28 cellular contexts compared by ENCODE assay signal in genomic region chr1:31570228-31570627, GRCh38. TPM values are rescaled to one million over a fixed set of nuclear protein-coding genes. Genes with fewer than 3 reads are reported as not detected.
A peak's percentile ranks its signal among the peaks of the same experiment; 100 is the strongest.
DNase-seq lines count a peak whose midpoint lies in the region; ATAC-seq, FAIRE-seq and TF ChIP-seq lines count a peak whose summit lies in the region.
"Had no signal": no experiment of that assay in that cellular context is flagged by ENCODE, and none has a peak within 500 bp of the region (broad histone marks: within the 10 kb centered on the region; RNA-seq: fewer than 3 reads in every experiment).

No MANE protein-coding gene starts in this region.

- H3K27me3 ChIP-seq in H7 (ENCODE audit: control insufficient read depth, insufficient read depth, low read length) (no peaks in the 10 kb centered on the region; the same call in 1 of the 2 replicates), H1 (replicated peaks in 1 of 4; ENCODE audit: control insufficient read depth in 3 of 4, extremely low read depth in 1 of 4, insufficient read depth in 3 of 4, low read length in 3 of 4) (no peaks in the 10 kb centered on the region; a peak in 1 of 7 replicates)
- H3K27me3 ChIP-seq: breast epithelium, sigmoid colon had no signal

- H3K79me2 ChIP-seq in H1 (ENCODE audit: control insufficient read depth in 1 of 2, insufficient read depth in 2 of 2, low read length in 2 of 2) = no peaks in the 10 kb centered on the region

- H2BK5ac ChIP-seq in H1 (ENCODE audit: low read depth, low read length) = no peak overlapping the region

- no peak overlapping the region for H2AK5ac ChIP-seq in H1 (ENCODE audit: low read depth, low read length)

- H4K8ac ChIP-seq in H1 (ENCODE audit: extremely low read depth, insufficient read depth, low read length) = no peak overlapping the region

- H3K4me3 ChIP-seq in H7 (ENCODE audit: insufficient read depth, low read depth, low read length) (no peak overlapping the region), H1 (ENCODE audit: extremely low read depth in 1 of 4, insufficient read depth in 2 of 4, low read depth in 3 of 4, low read length in 4 of 4) (no peak overlapping the region)
- H3K4me3 ChIP-seq: breast epithelium, sigmoid colon, SK-N-MC had no signal

- no peak overlapping the region for H3K4me3 Mint-ChIP-seq in activated CD4-positive, alpha-beta T cell treated with anti-CD3 and anti-CD28 coated beads, Interleukin-2, amount 10 ng/mL, durations not matched to agents 7 days and 5 days
- no peak overlapping the region for H3K4me3 Mint-ChIP-seq in immature natural killer cell
- H3K4me3 Mint-ChIP-seq: activated CD4-positive, alpha-beta T cell treated with anti-CD3 and anti-CD28 coated beads for 36 hours; activated naive CD4-positive, alpha-beta T cell treated with anti-CD3 and anti-CD28 coated beads, Interleukin-2, amount 50 U/mL, for 24 hours; CD8-positive, alpha-beta memory T cell; T-helper 1 cell treated with Interleukin-12 subunit alpha and Interleukin-12 subunit beta and Interleukin-4 antibody, amounts not matched to agents 30 μg/mL and 1 μg/mL, for 36 hours had no signal

- H2BK15ac ChIP-seq in H1 (ENCODE audit: low read length) = no peak overlapping the region

- intact Hi-C loops in sciatic nerve (cut with DNase I) = no loop called here

- H3K23me2 ChIP-seq in H1 (ENCODE audit: low read depth, low read length) = no peaks in the 10 kb centered on the region

- no peak for TF ChIP-seq CTCF in H1 (IDR thresholded peaks at IDR 0.05; ENCODE audit: control extremely low read depth in 1 of 3, insufficient read depth in 1 of 3, low read depth in 1 of 3, low read length in 3 of 3)

- 84% methylated on average over 11 of the region's 11 CpGs; no CpG with 5 or more reads in 1 of the 2 experiments for WGBS in H1 (ENCODE audit: extremely low coverage in 1 of 2, insufficient coverage in 1 of 2, insufficient read length in 1 of 2, insufficient replicate concordance in 2 of 2, low coverage in 1 of 2, low lambda C conversion rate in 2 of 2, missing lambda C conversion rate in 1 of 2), 2 experiments

- no peak for TF ChIP-seq RAD21 in H1 (IDR thresholded peaks at IDR 0.05 in 1 of 2, conservative IDR thresholded peaks at IDR 0.05 in 1 of 2; ENCODE audit: low read depth in 2 of 2, low read length in 2 of 2)

- H3K4me1 Mint-ChIP-seq in activated CD4-positive, alpha-beta T cell treated with anti-CD3 and anti-CD28 coated beads, Interleukin-2, amount 10 ng/mL, durations not matched to agents 7 days and 5 days = no peaks in the 10 kb centered on the region
- no peaks in the 10 kb centered on the region for H3K4me1 Mint-ChIP-seq in immature natural killer cell
- H3K4me1 Mint-ChIP-seq: activated CD4-positive, alpha-beta T cell treated with anti-CD3 and anti-CD28 coated beads for 36 hours; activated naive CD4-positive, alpha-beta T cell treated with anti-CD3 and anti-CD28 coated beads, Interleukin-2, amount 50 U/mL, for 24 hours; CD8-positive, alpha-beta memory T cell had no signal

- POLR2A ChIA-PET in activated CD4-positive, alpha-beta T cell treated with anti-CD3 and anti-CD28 coated beads, Interleukin-2, amount 10 ng/mL, durations not matched to agents 7 days and 5 days (lab: Charles Lee) = no interaction called here
- POLR2A ChIA-PET in H1 (lab: Charles Lee; ENCODE audit: partially characterized antibody) = no interaction called here

- no peaks in the 10 kb centered on the region for H4K20me1 ChIP-seq in H1 (replicated peaks in 1 of 2; ENCODE audit: control insufficient read depth in 1 of 2, insufficient read depth in 2 of 2, low read length in 2 of 2)

- no peak overlapping the region for H3K27ac ChIP-seq in H1 (ENCODE audit: low read depth, low read length)
- H3K27ac ChIP-seq: breast epithelium, sigmoid colon, SK-N-MC had no signal

- no peak overlapping the region for H2BK120ac ChIP-seq in H1 (replicated peaks; ENCODE audit: low read depth, low read length)

- no peak for TF ChIP-seq EP300 in H1 (IDR thresholded peaks at IDR 0.05; ENCODE audit: borderline replicate concordance in 1 of 2, low read depth in 2 of 2, low read length in 2 of 2)

- peak; percentile 2 for DNase-seq in activated CD4-positive, alpha-beta T cell treated with anti-CD3 and anti-CD28 coated beads, Interleukin-2, amount 10 ng/mL, durations not matched to agents 7 days and 5 days
- no peak for DNase-seq in activated CD4-positive, alpha-beta T cell treated with anti-CD3 and anti-CD28 coated beads, Interleukin-2, amount 50 U/mL, for 48 hours
- DNase-seq in H7 (peak; percentile 9), H1 (ENCODE audit: low read depth in 1 of 2, low spot score in 2 of 2) (peak in 1 of 2 experiments; percentile 32), sciatic nerve (ENCODE audit: low spot score) (peak; percentile 17), immature natural killer cell (no peak)
- DNase-seq: activated CD4-positive, alpha-beta T cell treated with anti-CD3 and anti-CD28 coated beads for 36 hours; amygdala; CD8-positive, alpha-beta memory T cell; DMS 273 treated with DMSO at 0.1 percent for 48 hours; effector memory CD4-positive, alpha-beta T cell; NCI-H1105; NCI-H1930; NCI-H774; sigmoid colon; stimulated activated naive CD4-positive, alpha-beta T cell treated with Interleukin-2 at 50 U/mL for 16 hours had no signal

- FAIRE-seq in H1 (lab: Jason Lieb, UNC) = no peak
- FAIRE-seq: colon, H54, kidney had no signal

- no peak overlapping the region for H3K4ac ChIP-seq in H1 (replicated peaks; ENCODE audit: insufficient read length, low read depth, low read length)

- no peak overlapping the region for H3K23ac ChIP-seq in H1 (ENCODE audit: insufficient read length)

- H3K9me3 ChIP-seq in H1 (ENCODE audit: insufficient read depth in 2 of 2, low read depth in 1 of 2, low read length in 1 of 2) = no peaks in the 10 kb centered on the region
- H3K9me3 ChIP-seq: breast epithelium, sigmoid colon had no signal

- H3K4me1 ChIP-seq in H1 (replicated peaks in 1 of 4; ENCODE audit: control insufficient read depth in 3 of 4, insufficient read depth in 4 of 4, low read length in 3 of 4) = peaks cover 0 to 3% (median 2%) of the 10 kb centered on the region in 4 experiments; a peak in 4 of 7 replicates

- H4K5ac ChIP-seq in H1 (ENCODE audit: insufficient read length, low read depth, low read length) = no peak overlapping the region

- no peak overlapping the region for H3K56ac ChIP-seq in H1 (replicated peaks; ENCODE audit: insufficient read length, low read depth, low read length)

- no peak overlapping the region for H2AFZ ChIP-seq in H1 (ENCODE audit: low read length)

- no peak overlapping the region for H3K14ac ChIP-seq in H1 (ENCODE audit: insufficient read length)

- no peak overlapping the region for H2BK20ac ChIP-seq in H1 (ENCODE audit: low read length)

- no peaks in the 10 kb centered on the region for H3K79me1 ChIP-seq in H1 (ENCODE audit: low read depth, low read length)

- CTCF ChIA-PET in activated CD4-positive, alpha-beta T cell treated with anti-CD3 and anti-CD28 coated beads, Interleukin-2, amount 10 ng/mL, durations not matched to agents 7 days and 5 days (lab: Charles Lee) = no interaction called here
- CTCF ChIA-PET in H1 (lab: Charles Lee; ENCODE audit: partially characterized antibody) = interaction anchor here (0.8 to 2.9 kb wide), 13 partner anchors 10 to 219 kb away, joined by 3 to 9 read pairs (median 4); partner anchors contain the start of gene HCRTR1

- no peak overlapping the region for H4K91ac ChIP-seq in H1 (replicated peaks; ENCODE audit: insufficient read length, low read length)

- peaks cover 6% of the 10 kb centered on the region for H3K27me3 Mint-ChIP-seq in activated CD4-positive, alpha-beta T cell treated with anti-CD3 and anti-CD28 coated beads, Interleukin-2, amount 10 ng/mL, durations not matched to agents 7 days and 5 days
- H3K27me3 Mint-ChIP-seq in immature natural killer cell (ENCODE audit: low read depth in 3 of 3) = peaks cover 4 to 13% (median 9%) of the 10 kb centered on the region in 3 donors
- H3K27me3 Mint-ChIP-seq: activated CD4-positive, alpha-beta T cell treated with anti-CD3 and anti-CD28 coated beads for 36 hours had no signal

- H3K36me3 ChIP-seq in H7 (replicated peaks; ENCODE audit: control insufficient read depth, insufficient read depth, low read length) (no peaks in the 10 kb centered on the region), H1 (ENCODE audit: control insufficient read depth in 2 of 4, insufficient read depth in 4 of 4, low read length in 3 of 4) (no peaks in the 10 kb centered on the region)
- H3K36me3 ChIP-seq: breast epithelium, sigmoid colon had no signal

- no peak for ATAC-seq in sciatic nerve
- ATAC-seq in HG02870 (IDR thresholded peaks at IDR 0.05; ENCODE audit: unreplicated experiment) = no peak
- no peak for ATAC-seq in GM21786 (IDR thresholded peaks at IDR 0.05; ENCODE audit: unreplicated experiment)
- ATAC-seq: activated CD4-positive, alpha-beta T cell treated with anti-CD3 and anti-CD28 coated beads for 36 hours had no signal

- H3K36me3 Mint-ChIP-seq in activated CD4-positive, alpha-beta T cell treated with anti-CD3 and anti-CD28 coated beads, Interleukin-2, amount 10 ng/mL, durations not matched to agents 7 days and 5 days (ENCODE audit: low read depth) = no peaks in the 10 kb centered on the region
- no peaks in the 10 kb centered on the region for H3K36me3 Mint-ChIP-seq in immature natural killer cell
- H3K36me3 Mint-ChIP-seq: activated naive CD4-positive, alpha-beta T cell treated with anti-CD3 and anti-CD28 coated beads, Interleukin-2, amount 50 U/mL, for 24 hours; CD8-positive, alpha-beta memory T cell had no signal

- H3K27ac Mint-ChIP-seq in activated CD4-positive, alpha-beta T cell treated with anti-CD3 and anti-CD28 coated beads, Interleukin-2, amount 10 ng/mL, durations not matched to agents 7 days and 5 days = no peak overlapping the region
- no peak overlapping the region for H3K27ac Mint-ChIP-seq in immature natural killer cell
- H3K27ac Mint-ChIP-seq: activated CD4-positive, alpha-beta T cell treated with anti-CD3 and anti-CD28 coated beads for 36 hours; activated naive CD4-positive, alpha-beta T cell treated with anti-CD3 and anti-CD28 coated beads, Interleukin-2, amount 50 U/mL, for 24 hours; T-helper 1 cell treated with Interleukin-12 subunit alpha and Interleukin-12 subunit beta and Interleukin-4 antibody, amounts not matched to agents 30 μg/mL and 1 μg/mL, for 36 hours had no signal

- H3K9me3 Mint-ChIP-seq in activated CD4-positive, alpha-beta T cell treated with anti-CD3 and anti-CD28 coated beads, Interleukin-2, amount 10 ng/mL, durations not matched to agents 7 days and 5 days = no peaks in the 10 kb centered on the region
- H3K9me3 Mint-ChIP-seq in immature natural killer cell = no peaks in the 10 kb centered on the region
- H3K9me3 Mint-ChIP-seq: activated naive CD4-positive, alpha-beta T cell treated with anti-CD3 and anti-CD28 coated beads, Interleukin-2, amount 50 U/mL, for 24 hours; CD8-positive, alpha-beta memory T cell; T-helper 1 cell treated with Interleukin-12 subunit alpha and Interleukin-12 subunit beta and Interleukin-4 antibody, amounts not matched to agents 30 μg/mL and 1 μg/mL, for 36 hours had no signal

- H3K9ac ChIP-seq in H1 (replicated peaks in 1 of 4; ENCODE audit: extremely low read depth in 1 of 4, low read depth in 3 of 4, low read length in 3 of 4) = no peak overlapping the region

- no peak for TF ChIP-seq POLR2A in H1 (IDR thresholded peaks at IDR 0.05; ENCODE audit: control extremely low read depth in 1 of 2, low read depth in 2 of 2, low read length in 2 of 2)

- H3K18ac ChIP-seq in H1 (ENCODE audit: extremely low read depth, low read length) = no peak overlapping the region

- no peak overlapping the region for H3K4me2 ChIP-seq in H1 (ENCODE audit: insufficient read depth in 1 of 2, low read depth in 2 of 2, low read length in 2 of 2)

- H2BK12ac ChIP-seq in H1 (ENCODE audit: low read depth, low read length) = 0 out of 2 replicates have a peak overlapping the region, but pooled peaks have one; percentile 1

RNA-seq across cellular contexts. Expression of gene TINAGL1, which starts 6.1 kb away (rescaled TPM):
- total RNA-seq in activated CD4-positive, alpha-beta T cell treated with anti-CD3 and anti-CD28 coated beads, Interleukin-2, amount 10 ng/mL, durations not matched to agents 7 days and 5 days = not detected
- total RNA-seq in H7 (2014; rRNA removed; shearing (Covaris generic)) = 11.5 and 14.2 TPM in 2 replicates
- total RNA-seq in H1 (2021; fragmentation: NEBNext Ultra II Directional; extraction: Animal tissue kit (Norgen Biotek cat#: 25700)) = 9.7 and 11.2 TPM in 2 replicates
- 21.7 and 24.2 TPM in 2 replicates for polyA plus RNA-seq in H1 (2011; rRNA removed)
- polyA plus RNA-seq in H1 (2011; cell fraction: cytosol; rRNA removed) = 14.3 TPM
- 25.4 TPM for polyA plus RNA-seq in H1 (2011; cell fraction: nucleus; rRNA removed)
- polyA plus RNA-seq in H1 (2012, experiment 1 of 2) = 6.3 to 11.6 TPM (median 10.3 TPM) in 4 replicates
- polyA plus RNA-seq in H1 (2012, experiment 2 of 2) = 12.6 TPM
- 11.6 TPM for polyA plus RNA-seq in H1 (2013, experiment 1 of 2)
- polyA plus RNA-seq in H1 (2013, experiment 2 of 2) = 12.2 TPM
- polyA minus RNA-seq in H1 (2011; rRNA and poly(A)+ RNA removed) = 10.0 and 12.2 TPM in 2 replicates
- polyA minus RNA-seq in H1 (2011; cell fraction: cytosol; rRNA and poly(A)+ RNA removed) = 7.3 TPM
- 12.3 TPM for polyA minus RNA-seq in H1 (2011; cell fraction: nucleus; rRNA and poly(A)+ RNA removed)
- total RNA-seq in sciatic nerve = 91.9 TPM
- polyA plus RNA-seq in immature natural killer cell = not detected
- total RNA-seq: activated CD4-positive, alpha-beta T cell treated with anti-CD3 and anti-CD28 coated beads for 36 hours; CD8-positive, alpha-beta memory T cell had no signal
- polyA plus RNA-seq: CD8-positive, alpha-beta memory T cell had no signal

RNA-seq across cellular contexts. Expression of gene HCRTR1, which starts 47.3 kb away (rescaled TPM):
- total RNA-seq in activated CD4-positive, alpha-beta T cell treated with anti-CD3 and anti-CD28 coated beads, Interleukin-2, amount 10 ng/mL, durations not matched to agents 7 days and 5 days = not detected
- total RNA-seq in H7 (2014; rRNA removed; shearing (Covaris generic)) = not detected in 2 replicates
- 0.35 and 0.44 TPM in 2 replicates for total RNA-seq in H1 (2021; fragmentation: NEBNext Ultra II Directional; extraction: Animal tissue kit (Norgen Biotek cat#: 25700))
- polyA plus RNA-seq in H1 (2011; rRNA removed) (0.39 and 0.61 TPM in 2 replicates), immature natural killer cell (not detected)
- 0.65 TPM for polyA plus RNA-seq in H1 (2011; cell fraction: cytosol; rRNA removed)
- 1.2 TPM for polyA plus RNA-seq in H1 (2011; cell fraction: nucleus; rRNA removed)
- 0.29 to 0.44 TPM (median 0.36 TPM) in 3 of 4 replicates, not detected in the other for polyA plus RNA-seq in H1 (2012, experiment 1 of 2)
- 0.21 TPM for polyA plus RNA-seq in H1 (2012, experiment 2 of 2)
- polyA plus RNA-seq in H1 (2013, experiment 1 of 2) = 0.22 TPM
- 0.33 TPM for polyA plus RNA-seq in H1 (2013, experiment 2 of 2)
- 0.32 and 0.35 TPM in 2 replicates for polyA minus RNA-seq in H1 (2011; rRNA and poly(A)+ RNA removed)
- polyA minus RNA-seq in H1 (2011; cell fraction: cytosol; rRNA and poly(A)+ RNA removed) = not detected
- polyA minus RNA-seq in H1 (2011; cell fraction: nucleus; rRNA and poly(A)+ RNA removed) = not detected
- 0.31 TPM for total RNA-seq in sciatic nerve
- total RNA-seq: A172; activated CD4-positive, alpha-beta T cell treated with anti-CD3 and anti-CD28 coated beads for 36 hours; breast epithelium; CD8-positive, alpha-beta memory T cell; epithelial cell of proximal tubule; MCF 10A; sigmoid colon had no signal
- polyA plus RNA-seq: CD8-positive, alpha-beta memory T cell had no signal

Comparison
In these comparisons a context has a peak if more than half of its experiments do, and no peak if none do; other contexts are left out.
1. DNase-seq: peak in activated CD4-positive, alpha-beta T cell treated with anti-CD3 and anti-CD28 coated beads, Interleukin-2, amount 10 ng/mL, durations not matched to agents 7 days and 5 days (single experiment), H7 (single experiment) and sciatic nerve (single experiment); none in activated CD4-positive, alpha-beta T cell treated with anti-CD3 and anti-CD28 coated beads, Interleukin-2, amount 50 U/mL, for 48 hours (0 of 2) and immature natural killer cell (0 of 3).